ENCODE assay signal across 21 cellular contexts in genomic region chr11:70290341-70291065, GRCh38.
"Had no signal": no experiment of that assay in that cellular context is flagged by ENCODE, and none has a peak within 500 bp of the region (broad histone marks: within the 10 kb centered on the region; RNA-seq: fewer than 3 reads in every experiment).

No MANE protein-coding gene starts in this region.

- H3K27me3 ChIP-seq: ascending aorta, cardiac muscle cell, gastrocnemius medialis, heart left ventricle, right atrium auricular region, transverse colon had no signal

- H3K27ac ChIP-seq: cardiac muscle cell, gastrocnemius medialis, heart left ventricle, right atrium auricular region, transverse colon had no signal

- H3K4me3 ChIP-seq: ascending aorta, cardiac muscle cell, gastrocnemius medialis, heart left ventricle, right atrium auricular region, transverse colon had no signal

- H3K9me3 ChIP-seq: ascending aorta, gastrocnemius medialis, heart left ventricle, right atrium auricular region, transverse colon had no signal

- H3K4me1 ChIP-seq: ascending aorta, right atrium auricular region, transverse colon had no signal

- DNase-seq: activated CD4-positive, alpha-beta T cell treated with anti-CD3 and anti-CD28 coated beads, Interleukin-2, amount 10 ng/mL, durations not matched to agents 24 days and 14 days; activated CD4-positive, CD25-positive, alpha-beta regulatory T cell; activated CD8-positive, alpha-beta T cell treated with anti-CD3 and anti-CD28 coated beads for 36 hours; activated effector memory CD4-positive, alpha-beta T cell treated with Interleukin-2 at 50 U/mL for 16 hours; activated T-cell treated with anti-CD3 and anti-CD28 coated beads, Interleukin-2, amount 50 U/mL, for 48 hours; endodermal cell; erythroblast; gastrocnemius medialis; heart left ventricle; kidney glomerular epithelial cell; nephron progenitor cell; occipital lobe; SIG-M5; stimulated activated CD4-positive, alpha-beta T cell treated with anti-CD3 and anti-CD28 coated beads, Interleukin-2, amount 100 ng/mL, for 24 hours; stimulated activated naive CD4-positive, alpha-beta T cell treated with Interleukin-2 at 50 U/mL for 16 hours; T-helper 1 cell; T-helper 9 cell; transverse colon had no signal
